22 cellular contexts compared by ENCODE assay signal in the genomic region with DNA sequence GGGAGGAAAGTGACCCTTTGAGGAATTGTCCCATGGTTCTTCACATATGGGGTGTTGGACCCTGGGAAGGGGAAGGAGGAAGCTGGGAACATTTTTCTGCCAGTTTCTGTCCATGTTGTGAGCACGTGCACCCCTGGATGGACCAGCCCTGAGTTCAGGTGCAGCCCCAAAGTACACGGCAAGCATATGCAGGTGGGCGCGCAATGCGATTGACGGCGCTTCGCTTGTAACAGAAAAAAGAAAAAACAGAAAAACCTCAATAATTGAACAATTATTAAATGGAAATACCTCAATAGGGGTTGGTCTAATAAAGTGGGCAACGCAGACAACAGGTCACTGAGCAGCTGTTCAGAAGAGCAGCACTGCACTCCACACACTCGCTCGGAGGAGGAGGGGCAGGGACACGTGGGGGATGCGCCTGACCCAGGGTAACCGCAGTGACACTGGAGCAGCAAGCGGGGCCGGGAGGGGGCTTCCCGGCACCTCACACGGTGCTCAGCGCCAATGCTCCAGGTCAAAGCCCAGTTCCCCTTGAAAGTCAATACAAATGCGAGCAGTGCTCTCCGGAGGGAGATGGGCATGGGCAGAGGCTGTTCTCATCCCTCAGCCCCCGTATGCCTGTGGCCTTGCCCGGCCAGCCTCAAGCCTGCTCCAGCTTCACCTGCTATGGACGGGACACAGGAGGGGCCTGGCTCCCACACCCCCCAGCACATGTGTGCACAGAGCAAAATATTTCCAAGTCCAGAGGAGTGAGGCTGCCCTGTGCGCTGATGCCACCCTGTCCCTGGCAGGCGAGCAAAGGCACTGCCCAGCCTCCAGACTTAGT. TPM values are rescaled to one million over a fixed set of nuclear protein-coding genes. Genes with fewer than 3 reads are reported as not detected.
"Had no signal": no experiment of that assay in that cellular context is flagged by ENCODE, and none has a peak within 500 bp of the region (broad histone marks: within the 10 kb centered on the region; RNA-seq: fewer than 3 reads in every experiment).

No MANE protein-coding gene starts in this region.

- H3K9me3 Mint-ChIP-seq: activated CD4-positive, alpha-beta memory T cell treated with anti-CD3 and anti-CD28 coated beads for 36 hours; activated naive CD4-positive, alpha-beta T cell treated with anti-CD3 and anti-CD28 coated beads, Interleukin-2, amount 50 U/mL, for 72 hours; activated T-helper 1 cell treated with anti-CD3 and anti-CD28 coated beads, Interleukin-12 subunit alpha, Interleukin-12 subunit beta, Interleukin-2, Interleukin-4 antibody, amounts not matched to agents 30 ng/mL and 10 ng/mL and 1 ng/mL, durations not matched to agents 14 hours and 24 hours and 36 hours; effector memory CD8-positive, alpha-beta T cell had no signal

- H3K27ac Mint-ChIP-seq: activated CD4-positive, alpha-beta memory T cell treated with anti-CD3 and anti-CD28 coated beads for 36 hours; activated CD4-positive, alpha-beta T cell treated with anti-CD3 and anti-CD28 coated beads for 36 hours; activated CD8-positive, alpha-beta memory T cell treated with anti-CD3 and anti-CD28 coated beads, Interleukin-2, amount 10 ng/mL, durations not matched to agents 7 days and 5 days; activated T-helper 1 cell treated with anti-CD3 and anti-CD28 coated beads, Interleukin-12 subunit alpha, Interleukin-12 subunit beta, Interleukin-2, Interleukin-4 antibody, amounts not matched to agents 30 ng/mL and 10 ng/mL and 1 ng/mL, durations not matched to agents 14 hours and 24 hours and 36 hours; effector memory CD8-positive, alpha-beta T cell had no signal

- H3K36me3 ChIP-seq: right lobe of liver, SJCRH30 had no signal

- H3K9me3 ChIP-seq: psoas muscle, right lobe of liver, SJCRH30 had no signal

- DNase-seq: activated CD4-positive, alpha-beta memory T cell treated with anti-CD3 and anti-CD28 coated beads for 36 hours; activated CD4-positive, alpha-beta T cell treated with anti-CD3 and anti-CD28 coated beads for 36 hours; activated CD8-positive, alpha-beta memory T cell treated with anti-CD3 and anti-CD28 coated beads, Interleukin-2, amount 10 ng/mL, durations not matched to agents 7 days and 5 days; amygdala; cerebellar nuclear complex; dermis blood vessel endothelial cell; effector memory CD8-positive, alpha-beta T cell; foreskin melanocyte; mammary epithelial cell; occipital lobe; right lobe of liver; SJCRH30; stimulated activated CD4-positive, alpha-beta T cell treated with anti-CD3 and anti-CD28 coated beads, Interleukin-12 subunit alpha, Interleukin-12 subunit beta, amount 100 ng/mL, for 4 hours; stimulated activated CD4-positive, alpha-beta T cell treated with anti-CD3 and anti-CD28 coated beads, Interleukin-2, amount 100 ng/mL, for 24 hours; T-helper 2 cell had no signal

- H3K36me3 Mint-ChIP-seq: activated CD4-positive, alpha-beta memory T cell treated with anti-CD3 and anti-CD28 coated beads for 36 hours; activated CD8-positive, alpha-beta memory T cell treated with anti-CD3 and anti-CD28 coated beads, Interleukin-2, amount 10 ng/mL, durations not matched to agents 7 days and 5 days; activated naive CD4-positive, alpha-beta T cell treated with anti-CD3 and anti-CD28 coated beads, Interleukin-2, amount 50 U/mL, for 72 hours; naive thymus-derived CD8-positive, alpha-beta T cell had no signal

- H3K4me1 Mint-ChIP-seq: activated CD4-positive, alpha-beta T cell treated with anti-CD3 and anti-CD28 coated beads for 36 hours; activated CD8-positive, alpha-beta memory T cell treated with anti-CD3 and anti-CD28 coated beads, Interleukin-2, amount 10 ng/mL, durations not matched to agents 7 days and 5 days had no signal

- H3K4me3 ChIP-seq: psoas muscle, right lobe of liver, SJCRH30 had no signal

- H3K27me3 Mint-ChIP-seq: activated CD8-positive, alpha-beta memory T cell treated with anti-CD3 and anti-CD28 coated beads, Interleukin-2, amount 10 ng/mL, durations not matched to agents 7 days and 5 days had no signal

- H3K4me1 ChIP-seq: psoas muscle, right lobe of liver, SJCRH30 had no signal

- H3K4me3 Mint-ChIP-seq: activated CD4-positive, alpha-beta memory T cell treated with anti-CD3 and anti-CD28 coated beads for 36 hours; activated CD4-positive, alpha-beta T cell treated with anti-CD3 and anti-CD28 coated beads for 36 hours; activated CD8-positive, alpha-beta memory T cell treated with anti-CD3 and anti-CD28 coated beads, Interleukin-2, amount 10 ng/mL, durations not matched to agents 7 days and 5 days; activated T-helper 1 cell treated with anti-CD3 and anti-CD28 coated beads, Interleukin-12 subunit alpha, Interleukin-12 subunit beta, Interleukin-2, Interleukin-4 antibody, amounts not matched to agents 30 ng/mL and 10 ng/mL and 1 ng/mL, durations not matched to agents 14 hours and 24 hours and 36 hours; effector memory CD8-positive, alpha-beta T cell; naive thymus-derived CD8-positive, alpha-beta T cell had no signal

- H3K27ac ChIP-seq: psoas muscle, right lobe of liver, SJCRH30 had no signal

- ATAC-seq: activated CD4-positive, alpha-beta T cell treated with anti-CD3 and anti-CD28 coated beads for 36 hours; activated CD8-positive, alpha-beta memory T cell treated with anti-CD3 and anti-CD28 coated beads, Interleukin-2, amount 10 ng/mL, durations not matched to agents 7 days and 5 days; activated naive CD4-positive, alpha-beta T cell treated with anti-CD3 and anti-CD28 coated beads, Interleukin-2, amount 50 U/mL, for 72 hours; effector memory CD8-positive, alpha-beta T cell; naive thymus-derived CD8-positive, alpha-beta T cell; psoas muscle; right lobe of liver had no signal

RNA-seq across cellular contexts. Expression of a gene that starts 6.6 kb away (rescaled TPM):
- total RNA-seq: activated CD4-positive, alpha-beta memory T cell treated with anti-CD3 and anti-CD28 coated beads for 36 hours; activated CD4-positive, alpha-beta T cell treated with anti-CD3 and anti-CD28 coated beads for 36 hours; activated CD8-positive, alpha-beta memory T cell treated with anti-CD3 and anti-CD28 coated beads, Interleukin-2, amount 10 ng/mL, durations not matched to agents 7 days and 5 days; activated naive CD4-positive, alpha-beta T cell treated with anti-CD3 and anti-CD28 coated beads, Interleukin-2, amount 50 U/mL, for 72 hours; activated T-helper 1 cell treated with anti-CD3 and anti-CD28 coated beads, Interleukin-12 subunit alpha, Interleukin-12 subunit beta, Interleukin-2, Interleukin-4 antibody, amounts not matched to agents 30 ng/mL and 10 ng/mL and 1 ng/mL, durations not matched to agents 14 hours and 24 hours and 36 hours; dermis blood vessel endothelial cell; fibroblast of lung; mammary epithelial cell; mononuclear cell; naive thymus-derived CD8-positive, alpha-beta T cell; occipital lobe; psoas muscle; right lobe of liver; SJCRH30 had no signal
- polyA plus RNA-seq: fibroblast of lung; mammary epithelial cell; naive thymus-derived CD8-positive, alpha-beta T cell; psoas muscle; thymus had no signal

RNA-seq across cellular contexts. Expression of a gene that starts 54.3 kb away (rescaled TPM):
- total RNA-seq: activated CD4-positive, alpha-beta memory T cell treated with anti-CD3 and anti-CD28 coated beads for 36 hours; activated CD8-positive, alpha-beta memory T cell treated with anti-CD3 and anti-CD28 coated beads, Interleukin-2, amount 10 ng/mL, durations not matched to agents 7 days and 5 days; activated T-helper 1 cell treated with anti-CD3 and anti-CD28 coated beads, Interleukin-12 subunit alpha, Interleukin-12 subunit beta, Interleukin-2, Interleukin-4 antibody, amounts not matched to agents 30 ng/mL and 10 ng/mL and 1 ng/mL, durations not matched to agents 14 hours and 24 hours and 36 hours; dermis blood vessel endothelial cell; mammary epithelial cell; mononuclear cell; naive thymus-derived CD8-positive, alpha-beta T cell had no signal
- polyA plus RNA-seq: naive thymus-derived CD8-positive, alpha-beta T cell had no signal
